Comparison of ENCODE assay signal across 9 cellular contexts in genomic region chr1:184296466-184297243, GRCh38.
A peak's percentile ranks its signal among the peaks of the same experiment; 100 is the strongest.
DNase-seq lines count a peak whose midpoint lies in the region; ATAC-seq and TF ChIP-seq lines count a peak whose summit lies in the region.
"Had no signal": no experiment of that assay in that cellular context is flagged by ENCODE, and none has a peak within 500 bp of the region (broad histone marks: within the 10 kb centered on the region; RNA-seq: fewer than 3 reads in every experiment).

No MANE protein-coding gene starts in this region.

- no peaks in the 10 kb centered on the region for H3K9me3 Mint-ChIP-seq in activated CD8-positive, alpha-beta T cell treated with anti-CD3 and anti-CD28 coated beads for 36 hours
- no peaks in the 10 kb centered on the region for H3K9me3 Mint-ChIP-seq in activated CD8-positive, alpha-beta T cell treated with anti-CD3 and anti-CD28 coated beads, Interleukin-2, amount 10 ng/mL, durations not matched to agents 7 days and 5 days (ENCODE audit: insufficient read depth)

- H3K36me3 Mint-ChIP-seq in activated CD8-positive, alpha-beta T cell treated with anti-CD3 and anti-CD28 coated beads for 36 hours (ENCODE audit: low read depth) = no peaks in the 10 kb centered on the region
- H3K36me3 Mint-ChIP-seq in activated CD8-positive, alpha-beta T cell treated with anti-CD3 and anti-CD28 coated beads, Interleukin-2, amount 10 ng/mL, durations not matched to agents 7 days and 5 days (ENCODE audit: low read depth) = no peaks in the 10 kb centered on the region

- CTCF ChIA-PET in activated CD8-positive, alpha-beta T cell treated with anti-CD3 and anti-CD28 coated beads for 36 hours (lab: Charles Lee) = no interaction called here
- CTCF ChIA-PET in activated CD8-positive, alpha-beta T cell treated with anti-CD3 and anti-CD28 coated beads, Interleukin-2, amount 10 ng/mL, durations not matched to agents 7 days and 5 days (lab: Charles Lee) = no interaction called here

- POLR2A ChIA-PET in activated CD8-positive, alpha-beta T cell treated with anti-CD3 and anti-CD28 coated beads for 36 hours (lab: Charles Lee) = interaction anchor here (0.9 kb wide), 1 partner anchor 12 kb away, joined by 3 read pairs; no protein-coding TSS in a partner anchor
- POLR2A ChIA-PET in activated CD8-positive, alpha-beta T cell treated with anti-CD3 and anti-CD28 coated beads, Interleukin-2, amount 10 ng/mL, durations not matched to agents 7 days and 5 days (lab: Charles Lee) = no interaction called here

- H3K27ac Mint-ChIP-seq in activated CD8-positive, alpha-beta T cell treated with anti-CD3 and anti-CD28 coated beads for 36 hours = no peak overlapping the region
- no peak overlapping the region for H3K27ac Mint-ChIP-seq in activated CD8-positive, alpha-beta T cell treated with anti-CD3 and anti-CD28 coated beads, Interleukin-2, amount 10 ng/mL, durations not matched to agents 7 days and 5 days

- ATAC-seq in activated CD8-positive, alpha-beta T cell treated with anti-CD3 and anti-CD28 coated beads for 36 hours = no peak
- ATAC-seq in activated CD8-positive, alpha-beta T cell treated with anti-CD3 and anti-CD28 coated beads, Interleukin-2, amount 10 ng/mL, durations not matched to agents 7 days and 5 days = no peak
- ATAC-seq in HG02981 (IDR thresholded peaks at IDR 0.05; ENCODE audit: unreplicated experiment) (no peak), GM21526 (IDR thresholded peaks at IDR 0.05; ENCODE audit: low FRiP score, unreplicated experiment) (no peak)
- ATAC-seq: A549 had no signal

- peaks cover 2% of the 10 kb centered on the region for H3K27me3 Mint-ChIP-seq in activated CD8-positive, alpha-beta T cell treated with anti-CD3 and anti-CD28 coated beads for 36 hours
- H3K27me3 Mint-ChIP-seq in activated CD8-positive, alpha-beta T cell treated with anti-CD3 and anti-CD28 coated beads, Interleukin-2, amount 10 ng/mL, durations not matched to agents 7 days and 5 days (ENCODE audit: low read depth) = peaks cover 2% of the 10 kb centered on the region

- intact Hi-C loops in activated CD8-positive, alpha-beta T cell treated with anti-CD3 and anti-CD28 coated beads for 36 hours (cut with micrococcal nuclease) = no loop called here

- DNase-seq in activated CD8-positive, alpha-beta T cell treated with anti-CD3 and anti-CD28 coated beads for 36 hours = peak; percentile 7
- no peak for DNase-seq in activated CD8-positive, alpha-beta T cell treated with anti-CD3 and anti-CD28 coated beads, Interleukin-2, amount 10 ng/mL, durations not matched to agents 7 days and 5 days
- DNase-seq in choroid plexus epithelial cell (ENCODE audit: low read depth) (peak; percentile 96), medulla oblongata (ENCODE audit: extremely low spot score) (peak; percentile 46), SK-N-DZ (ENCODE audit: low spot score) (no peak), NOMO-1 treated with DMSO at 0.1 percent for 48 hours (lab: John Stamatoyannopoulos, UW; ENCODE audit: unreplicated experiment) (no peak)

- no peak overlapping the region for H3K4me3 Mint-ChIP-seq in activated CD8-positive, alpha-beta T cell treated with anti-CD3 and anti-CD28 coated beads for 36 hours
- H3K4me3 Mint-ChIP-seq in activated CD8-positive, alpha-beta T cell treated with anti-CD3 and anti-CD28 coated beads, Interleukin-2, amount 10 ng/mL, durations not matched to agents 7 days and 5 days = no peak overlapping the region

- H3K4me1 Mint-ChIP-seq in activated CD8-positive, alpha-beta T cell treated with anti-CD3 and anti-CD28 coated beads for 36 hours (ENCODE audit: low read depth) = no peaks in the 10 kb centered on the region
- H3K4me1 Mint-ChIP-seq in activated CD8-positive, alpha-beta T cell treated with anti-CD3 and anti-CD28 coated beads, Interleukin-2, amount 10 ng/mL, durations not matched to agents 7 days and 5 days (ENCODE audit: low read depth) = no peaks in the 10 kb centered on the region

- H3K4me3 ChIP-seq in choroid plexus epithelial cell (ENCODE audit: low read depth, low read length) = no peak overlapping the region
- H3K4me3 ChIP-seq: A549 had no signal

- no peak for TF ChIP-seq CTCF in activated CD8-positive, alpha-beta T cell treated with anti-CD3 and anti-CD28 coated beads for 36 hours (IDR thresholded peaks at IDR 0.05)
- no peak for TF ChIP-seq CTCF in choroid plexus epithelial cell (conservative IDR thresholded peaks at IDR 0.05; ENCODE audit: low read depth, low read length)

Comparison
In these comparisons a context has a peak if more than half of its experiments do, and no peak if none do; other contexts are left out.
1. DNase-seq: peak in activated CD8-positive, alpha-beta T cell treated with anti-CD3 and anti-CD28 coated beads for 36 hours (single experiment), choroid plexus epithelial cell (single experiment) and medulla oblongata (single experiment); none in activated CD8-positive, alpha-beta T cell treated with anti-CD3 and anti-CD28 coated beads, Interleukin-2, amount 10 ng/mL, durations not matched to agents 7 days and 5 days (single experiment), SK-N-DZ (single experiment) and NOMO-1 treated with DMSO at 0.1 percent for 48 hours (single experiment).